25 cellular contexts compared by ENCODE assay signal in the genomic region with DNA sequence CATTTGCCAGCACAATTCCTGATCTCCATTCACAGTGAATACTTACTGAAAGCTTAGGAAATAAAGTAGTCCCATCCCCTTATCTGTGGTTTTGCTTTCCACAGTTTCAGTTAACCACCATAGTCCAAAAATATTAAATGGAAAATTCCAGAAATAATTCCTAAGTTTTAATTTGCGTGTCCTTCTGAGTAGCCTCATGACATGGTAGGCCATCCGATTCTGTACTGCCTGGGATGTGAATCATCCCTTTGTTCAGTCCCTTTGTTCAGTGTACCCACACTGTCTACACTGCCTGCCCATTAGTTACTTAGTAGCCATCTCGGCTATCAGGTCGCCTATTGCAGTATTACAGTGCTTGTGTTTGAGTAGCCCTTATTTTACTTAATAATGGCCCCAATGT.
"Had no signal": no experiment of that assay in that cellular context is flagged by ENCODE, and none has a peak within 500 bp of the region (broad histone marks: within the 10 kb centered on the region; RNA-seq: fewer than 3 reads in every experiment).

No MANE protein-coding gene starts in this region.

- H3K27ac ChIP-seq: left lung, lower lobe of right lung, pancreas, prostate gland, tibial nerve had no signal

- DNase-seq: hypothalamus; immature natural killer cell; kidney; left colon; left lung; lower lobe of right lung; mammary epithelial cell; mesenchymal stem cell; naive thymus-derived CD8-positive, alpha-beta T cell; nucleus accumbens; pancreas; posterior cingulate gyrus; retina; right cardiac atrium; small intestine; stimulated activated CD4-positive, alpha-beta T cell treated with anti-CD3 and anti-CD28 coated beads, Interleukin-1b, Interleukin-23, amount 100 ng/mL, for 48 hours; stimulated activated CD4-positive, alpha-beta T cell treated with anti-CD3 and anti-CD28 coated beads, Interleukin-2, amount 100 ng/mL, for 48 hours; stimulated activated CD4-positive, alpha-beta T cell treated with anti-CD3 and anti-CD28 coated beads, Interleukin-4, amount 100 ng/mL, for 4 hours; stimulated activated CD8-positive, alpha-beta memory T cell treated with anti-CD3 and anti-CD28 coated beads, Interleukin-4, amount 100 ng/mL, for 48 hours; stimulated activated naive CD4-positive, alpha-beta T cell treated with Interleukin-2 at 50 U/mL for 16 hours; stimulated activated naive CD8-positive, alpha-beta T cell treated with anti-CD3 and anti-CD28 coated beads, Interleukin-15, amount 100 ng/mL, for 72 hours; substantia nigra; uterus had no signal

- H3K4me1 ChIP-seq: prostate gland had no signal

- H3K27me3 ChIP-seq: left lung, pancreas, tibial nerve, uterus had no signal

- H3K4me3 ChIP-seq: left lung, lower lobe of right lung, pancreas, prostate gland, tibial nerve, uterus had no signal

- H3K9me3 ChIP-seq: left lung, lower lobe of right lung, pancreas, prostate gland, tibial nerve, uterus had no signal

- H3K36me3 ChIP-seq: prostate gland, uterus had no signal
